ENCODE assay signal across 23 cellular contexts in the genomic region with DNA sequence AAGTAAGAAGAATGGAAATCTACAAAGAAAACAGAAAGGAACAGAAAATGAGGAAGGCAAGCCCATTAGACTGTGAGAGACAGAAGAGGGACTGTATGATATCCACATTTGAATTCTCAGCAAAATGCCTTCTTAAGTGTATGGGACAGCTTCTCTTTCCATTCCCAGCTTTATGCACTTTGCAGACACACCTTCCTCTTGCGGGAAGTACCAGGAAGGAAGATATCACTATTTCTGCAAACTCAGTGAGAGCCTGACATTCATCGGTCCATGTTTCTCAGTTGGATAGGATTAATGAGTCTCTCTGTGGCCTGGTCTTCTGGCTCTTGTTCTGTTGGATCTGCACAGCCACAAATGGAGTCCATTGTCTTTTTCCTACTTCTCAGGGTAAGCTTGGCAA. TPM values are rescaled to one million over a fixed set of nuclear protein-coding genes. Genes with fewer than 3 reads are reported as not detected.
DNase-seq lines count a peak whose midpoint lies in the region; ATAC-seq, FAIRE-seq and TF ChIP-seq lines count a peak whose summit lies in the region.
"Had no signal": no experiment of that assay in that cellular context is flagged by ENCODE, and none has a peak within 500 bp of the region (broad histone marks: within the 10 kb centered on the region; RNA-seq: fewer than 3 reads in every experiment).

No MANE protein-coding gene starts in this region.

- H3K79me2 ChIP-seq in GM23338 (replicated peaks; ENCODE audit: insufficient read depth), result no peaks in the 10 kb centered on the region

- peak overlapping the region; percentile 53; the same call in 1 of the 2 replicates for H2AFZ ChIP-seq in GM23338

- no peaks in the 10 kb centered on the region for H3K27me3 ChIP-seq in GM23338 (ENCODE audit: insufficient read depth)
- no peaks in the 10 kb centered on the region for H3K27me3 ChIP-seq in bronchial epithelial cell (ENCODE audit: control insufficient read depth, insufficient read depth, low read length)
- H3K27me3 ChIP-seq: BLaER1 had no signal

- no peaks in the 10 kb centered on the region for H4K20me1 ChIP-seq in GM23338 (replicated peaks; ENCODE audit: insufficient read depth)
- H4K20me1 ChIP-seq: BLaER1 had no signal

- H3K4me1 Mint-ChIP-seq in GM23338, result no peaks in the 10 kb centered on the region

- no peak overlapping the region for H3K27ac ChIP-seq in GM23338 (ENCODE audit: low read depth)
- H3K27ac ChIP-seq: BLaER1 had no signal

- intact Hi-C loops in left colon (cut with DNase I, micrococcal nuclease), result no loop called here

- H3K27ac Mint-ChIP-seq in GM23338, result no peak overlapping the region
- H3K27ac Mint-ChIP-seq: CD14-positive monocyte; CD4-positive, alpha-beta T cell; CD8-positive, alpha-beta T cell had no signal

- peaks cover 2% of the 10 kb centered on the region for H3K27me3 Mint-ChIP-seq in GM23338 (ENCODE audit: insufficient read depth, low read depth, poor library complexity)

- no peak overlapping the region for H3K4me2 ChIP-seq in GM23338
- H3K4me2 ChIP-seq: BLaER1 had no signal

- peak; percentile 23 for FAIRE-seq in bronchial epithelial cell (lab: Jason Lieb, UNC)
- FAIRE-seq: A204.1, D721Med, G401.6, GM12891, GM19239 had no signal

- TF ChIP-seq CTCF in GM23338 (conservative IDR thresholded peaks at IDR 0.05; ENCODE audit: low read depth in 2 of 2) (no peak), bronchial epithelial cell (IDR thresholded peaks at IDR 0.05; ENCODE audit: insufficient read depth, low read length, severe bottlenecking) (no peak)

- no peaks in the 10 kb centered on the region for H3K4me1 ChIP-seq in GM23338 (ENCODE audit: insufficient read depth)
- H3K4me1 ChIP-seq: BE2C, BLaER1, Caco-2 had no signal

- H3K4me3 Mint-ChIP-seq in GM23338, result no peak overlapping the region; the same call in 2 of the 3 replicates
- H3K4me3 Mint-ChIP-seq: CD14-positive monocyte; CD4-positive, alpha-beta T cell; CD8-positive, alpha-beta T cell had no signal

- peaks cover 7% of the 10 kb centered on the region for H3K9me3 Mint-ChIP-seq in GM23338

- H3K4me3 ChIP-seq in GM23338, result no peak overlapping the region
- H3K4me3 ChIP-seq in bronchial epithelial cell (ENCODE audit: low read depth, low read length), result no peak overlapping the region
- H3K4me3 ChIP-seq: BLaER1 had no signal

- no peaks in the 10 kb centered on the region for H3K9me2 ChIP-seq in GM23338 (ENCODE audit: insufficient read depth)

- ATAC-seq in GM23338 (no peak), left colon (peak; percentile 76), HG02678 (IDR thresholded peaks at IDR 0.05; ENCODE audit: unreplicated experiment) (no peak), GM21390 (IDR thresholded peaks at IDR 0.05; ENCODE audit: unreplicated experiment) (no peak)
- ATAC-seq: CD8-positive, alpha-beta T cell had no signal

- no peaks in the 10 kb centered on the region for H3F3A ChIP-seq in GM23338 (replicated peaks; ENCODE audit: low read depth)

- no peaks in the 10 kb centered on the region for H3K36me3 ChIP-seq in GM23338 (ENCODE audit: insufficient read depth)
- no peaks in the 10 kb centered on the region for H3K36me3 ChIP-seq in bronchial epithelial cell (ENCODE audit: control insufficient read depth, insufficient read depth, low read length)
- H3K36me3 ChIP-seq: BE2C, BLaER1 had no signal

- DNase-seq in GM23338 (ENCODE audit: low spot score), result no peak
- no peak for DNase-seq in bronchial epithelial cell (ENCODE audit: low read depth)
- no peak for DNase-seq in left colon
- no peak for DNase-seq in activated CD4-positive, CD25-positive, alpha-beta regulatory T cell treated with anti-CD3 and anti-CD28 coated beads, Interleukin-2, amount 50 U/mL, for 72 hours
- DNase-seq: 8988T; ACHN; BE2C; C1 segment of cervical spinal cord; Caco-2; Calu3; CD4-positive, alpha-beta T cell; CD8-positive, alpha-beta T cell; DMS79 treated with DMSO at 0.1 percent for 48 hours; GF-D8 had no signal

- H3K36me3 Mint-ChIP-seq in GM23338 (ENCODE audit: low read depth), result peaks cover 3% of the 10 kb centered on the region
- H3K36me3 Mint-ChIP-seq: CD14-positive monocyte; CD8-positive, alpha-beta T cell had no signal

TF ChIP-seq in GM23338, 12 proteins besides CTCF, POLR2A, EP300 and RAD21:
- no peak for TF ChIP-seq POLR2AphosphoS5 (IDR thresholded peaks at IDR 0.05; ENCODE audit: low read depth)
- TF ChIP-seq EZH2 (IDR thresholded peaks at IDR 0.05; ENCODE audit: low read depth, unreplicated experiment), result no peak
- TF ChIP-seq EZH2phosphoT487 (IDR thresholded peaks at IDR 0.05; ENCODE audit: unreplicated experiment), result no peak
- no peak for TF ChIP-seq ZNF114 (CRISPR knock-in tag; IDR thresholded peaks at IDR 0.05)
- no peak for TF ChIP-seq CREB1 (CRISPR knock-in tag; IDR thresholded peaks at IDR 0.05; ENCODE audit: low read depth)
- TF ChIP-seq, protein P1, sequence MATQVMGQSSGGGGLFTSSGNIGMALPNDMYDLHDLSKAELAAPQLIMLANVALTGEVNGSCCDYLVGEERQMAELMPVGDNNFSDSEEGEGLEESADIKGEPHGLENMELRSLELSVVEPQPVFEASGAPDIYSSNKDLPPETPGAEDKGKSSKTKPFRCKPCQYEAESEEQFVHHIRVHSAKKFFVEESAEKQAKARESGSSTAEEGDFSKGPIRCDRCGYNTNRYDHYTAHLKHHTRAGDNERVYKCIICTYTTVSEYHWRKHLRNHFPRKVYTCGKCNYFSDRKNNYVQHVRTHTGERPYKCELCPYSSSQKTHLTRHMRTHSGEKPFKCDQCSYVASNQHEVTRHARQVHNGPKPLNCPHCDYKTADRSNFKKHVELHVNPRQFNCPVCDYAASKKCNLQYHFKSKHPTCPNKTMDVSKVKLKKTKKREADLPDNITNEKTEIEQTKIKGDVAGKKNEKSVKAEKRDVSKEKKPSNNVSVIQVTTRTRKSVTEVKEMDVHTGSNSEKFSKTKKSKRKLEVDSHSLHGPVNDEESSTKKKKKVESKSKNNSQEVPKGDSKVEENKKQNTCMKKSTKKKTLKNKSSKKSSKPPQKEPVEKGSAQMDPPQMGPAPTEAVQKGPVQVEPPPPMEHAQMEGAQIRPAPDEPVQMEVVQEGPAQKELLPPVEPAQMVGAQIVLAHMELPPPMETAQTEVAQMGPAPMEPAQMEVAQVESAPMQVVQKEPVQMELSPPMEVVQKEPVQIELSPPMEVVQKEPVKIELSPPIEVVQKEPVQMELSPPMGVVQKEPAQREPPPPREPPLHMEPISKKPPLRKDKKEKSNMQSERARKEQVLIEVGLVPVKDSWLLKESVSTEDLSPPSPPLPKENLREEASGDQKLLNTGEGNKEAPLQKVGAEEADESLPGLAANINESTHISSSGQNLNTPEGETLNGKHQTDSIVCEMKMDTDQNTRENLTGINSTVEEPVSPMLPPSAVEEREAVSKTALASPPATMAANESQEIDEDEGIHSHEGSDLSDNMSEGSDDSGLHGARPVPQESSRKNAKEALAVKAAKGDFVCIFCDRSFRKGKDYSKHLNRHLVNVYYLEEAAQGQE (IDR thresholded peaks at IDR 0.05; ENCODE audit: unreplicated experiment), result no peak
- no peak for TF ChIP-seq JUNB (IDR thresholded peaks at IDR 0.05; ENCODE audit: unreplicated experiment)
- TF ChIP-seq, protein P2, sequence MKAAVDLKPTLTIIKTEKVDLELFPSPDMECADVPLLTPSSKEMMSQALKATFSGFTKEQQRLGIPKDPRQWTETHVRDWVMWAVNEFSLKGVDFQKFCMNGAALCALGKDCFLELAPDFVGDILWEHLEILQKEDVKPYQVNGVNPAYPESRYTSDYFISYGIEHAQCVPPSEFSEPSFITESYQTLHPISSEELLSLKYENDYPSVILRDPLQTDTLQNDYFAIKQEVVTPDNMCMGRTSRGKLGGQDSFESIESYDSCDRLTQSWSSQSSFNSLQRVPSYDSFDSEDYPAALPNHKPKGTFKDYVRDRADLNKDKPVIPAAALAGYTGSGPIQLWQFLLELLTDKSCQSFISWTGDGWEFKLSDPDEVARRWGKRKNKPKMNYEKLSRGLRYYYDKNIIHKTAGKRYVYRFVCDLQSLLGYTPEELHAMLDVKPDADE (IDR thresholded peaks at IDR 0.05), result no peak
- TF ChIP-seq STAT1 (IDR thresholded peaks at IDR 0.05; ENCODE audit: unreplicated experiment), result no peak
- TF ChIP-seq NANOG (IDR thresholded peaks at IDR 0.05; ENCODE audit: borderline replicate concordance), result no peak
TF ChIP-seq in GM23338: peak in this region for 0.

RNA-seq across cellular contexts. Expression of a gene that starts 31.6 kb away (rescaled TPM):
- 336 and 372 TPM in 2 replicates for total RNA-seq in GM23338 (2014; rRNA removed; shearing (Covaris generic))
- 226 and 229 TPM in 2 replicates for polyA plus RNA-seq in GM23338 (2016; fragmentation: Nextera tagmentation; extraction: Ambion mirVana)
- total RNA-seq in bronchial epithelial cell (142 and 181 TPM in 2 replicates), left colon (100 to 1,000 TPM; 114 to 124 TPM)
